ENCODE assay signal across 10 cellular contexts in genomic region chr15:68620721-68621528, GRCh38. TPM values are rescaled to one million over a fixed set of nuclear protein-coding genes. Genes with fewer than 3 reads are reported as not detected.
DNase-seq lines count a peak whose midpoint lies in the region; ATAC-seq and TF ChIP-seq lines count a peak whose summit lies in the region.
"Had no signal": no experiment of that assay in that cellular context is flagged by ENCODE, and none has a peak within 500 bp of the region (broad histone marks: within the 10 kb centered on the region; RNA-seq: fewer than 3 reads in every experiment).

No MANE protein-coding gene starts in this region.

- no peaks in the 10 kb centered on the region for H3K4me1 Mint-ChIP-seq in activated T-cell treated with anti-CD3 and anti-CD28 coated beads, Interleukin-2, amount 50 U/mL, for 24 hours (ENCODE audit: low read depth)

- TF ChIP-seq CTCF in psoas muscle (IDR thresholded peaks at IDR 0.05), result no peak

- no peaks in the 10 kb centered on the region for H3K36me3 ChIP-seq in psoas muscle (ENCODE audit: insufficient read depth in 1 of 2, low read depth in 1 of 2)

- no peak overlapping the region for H3K4me3 Mint-ChIP-seq in activated T-cell treated with anti-CD3 and anti-CD28 coated beads, Interleukin-2, amount 50 U/mL, for 24 hours

- in situ Hi-C loops in G401 (cut with HindIII; ENCODE audit: low sequenced_read_pairs), result no loop called here

- ATAC-seq in psoas muscle, result peak; percentile 57 to 83 (median 82)
- no peak for ATAC-seq in HG02870 (IDR thresholded peaks at IDR 0.05; ENCODE audit: unreplicated experiment)
- ATAC-seq in GM18867 (IDR thresholded peaks at IDR 0.05; ENCODE audit: unreplicated experiment), result no peak
- ATAC-seq in HG03159 (IDR thresholded peaks at IDR 0.05; ENCODE audit: unreplicated experiment), result no peak

- no peaks in the 10 kb centered on the region for H3K9me3 ChIP-seq in psoas muscle

- no peak overlapping the region for H3K27ac Mint-ChIP-seq in activated T-cell treated with anti-CD3 and anti-CD28 coated beads, Interleukin-2, amount 50 U/mL, for 24 hours

- WGBS in psoas muscle, 3 donors, result 49 to 61% (median 49%) methylated on average over 19 of the region's 19 CpGs

- intact Hi-C loops in psoas muscle (cut with DNase I), result no loop called here

- H3K9me3 Mint-ChIP-seq in activated T-cell treated with anti-CD3 and anti-CD28 coated beads, Interleukin-2, amount 50 U/mL, for 24 hours, result no peaks in the 10 kb centered on the region

- H3K4me1 ChIP-seq in psoas muscle, result peaks cover 7% of the 10 kb centered on the region

- H3K4me3 ChIP-seq in psoas muscle, result no peak overlapping the region

- H3K27me3 Mint-ChIP-seq in activated T-cell treated with anti-CD3 and anti-CD28 coated beads, Interleukin-2, amount 50 U/mL, for 24 hours, result peaks cover 13% of the 10 kb centered on the region

- DNase-seq in G401 (ENCODE audit: low spot score) (peak; percentile 70), foreskin melanocyte (peak; percentile 91), psoas muscle (peak; percentile 92 to 95)
- DNase-seq in activated T-cell treated with anti-CD3 and anti-CD28 coated beads, Interleukin-2, amount 50 U/mL, for 24 hours, result no peak
- DNase-seq: mesendoderm had no signal

- H3K27me3 ChIP-seq in psoas muscle (ENCODE audit: insufficient read depth in 3 of 3, low read length in 2 of 3), result no peaks in the 10 kb centered on the region

- H3K36me3 Mint-ChIP-seq in activated T-cell treated with anti-CD3 and anti-CD28 coated beads, Interleukin-2, amount 50 U/mL, for 24 hours (ENCODE audit: low read depth), result no peaks in the 10 kb centered on the region

- peak overlapping the region; percentile 14 for H3K27ac ChIP-seq in psoas muscle

TF ChIP-seq in PFSK-1, 5 proteins besides CTCF, POLR2A, EP300 and RAD21:
- TF ChIP-seq FOXP2 (optimal IDR thresholded peaks at IDR 0.05; ENCODE audit: borderline replicate concordance, extremely low read depth, extremely low read length, insufficient read depth), result peak; percentile 67
- peak; percentile 52; the same call in 1 of the 2 replicates for TF ChIP-seq TAF1 (IDR thresholded peaks at IDR 0.05; ENCODE audit: borderline replicate concordance, insufficient read depth, low read length)
- TF ChIP-seq POLR2AphosphoS5 (IDR thresholded peaks at IDR 0.05; ENCODE audit: low read depth, low read length), result peak; percentile 42; the same call in 1 of the 2 replicates
- peak; percentile 36; the same call in 1 of the 2 replicates for TF ChIP-seq SIN3A (IDR thresholded peaks at IDR 0.05; ENCODE audit: borderline replicate concordance, insufficient read depth, low read length)
- peak in 1 of 2 experiments; percentile 36; a peak in 2 of 4 replicates for TF ChIP-seq REST (IDR thresholded peaks at IDR 0.05; ENCODE audit: insufficient read depth in 1 of 2, low read depth in 2 of 2, low read length in 2 of 2)

RNA-seq across cellular contexts. Expression of gene CORO2B, which starts 42.1 kb away (rescaled TPM):
- total RNA-seq in G401 (2014; rRNA removed; shearing (Covaris generic)), result 1.0 TPM in 1 of 2 replicates, not detected in the other
- polyA plus RNA-seq in PFSK-1 (2012; ENCODE audit: insufficient read length, low read depth), result 46.0 TPM
- 1 to 10 TPM; 1.4 to 3.0 (median 2.2) TPM for total RNA-seq in psoas muscle
- 1 to 10 TPM; 1.1 to 3.2 (median 1.2) TPM for polyA plus RNA-seq in psoas muscle
- total RNA-seq: T-helper 1 cell treated with Interleukin-12 subunit alpha and Interleukin-12 subunit beta and Interleukin-4 antibody, amounts not matched to agents 30 ng/mL and 1 ng/mL, for 36 hours had no signal

Comparison
In these comparisons a context has a peak if more than half of its experiments do, and no peak if none do; other contexts are left out.
1. ATAC-seq: peak in psoas muscle (4 of 4); none in HG02870 (single experiment), GM18867 (single experiment) and HG03159 (single experiment).